8 cellular contexts compared by ENCODE assay signal in the genomic region with DNA sequence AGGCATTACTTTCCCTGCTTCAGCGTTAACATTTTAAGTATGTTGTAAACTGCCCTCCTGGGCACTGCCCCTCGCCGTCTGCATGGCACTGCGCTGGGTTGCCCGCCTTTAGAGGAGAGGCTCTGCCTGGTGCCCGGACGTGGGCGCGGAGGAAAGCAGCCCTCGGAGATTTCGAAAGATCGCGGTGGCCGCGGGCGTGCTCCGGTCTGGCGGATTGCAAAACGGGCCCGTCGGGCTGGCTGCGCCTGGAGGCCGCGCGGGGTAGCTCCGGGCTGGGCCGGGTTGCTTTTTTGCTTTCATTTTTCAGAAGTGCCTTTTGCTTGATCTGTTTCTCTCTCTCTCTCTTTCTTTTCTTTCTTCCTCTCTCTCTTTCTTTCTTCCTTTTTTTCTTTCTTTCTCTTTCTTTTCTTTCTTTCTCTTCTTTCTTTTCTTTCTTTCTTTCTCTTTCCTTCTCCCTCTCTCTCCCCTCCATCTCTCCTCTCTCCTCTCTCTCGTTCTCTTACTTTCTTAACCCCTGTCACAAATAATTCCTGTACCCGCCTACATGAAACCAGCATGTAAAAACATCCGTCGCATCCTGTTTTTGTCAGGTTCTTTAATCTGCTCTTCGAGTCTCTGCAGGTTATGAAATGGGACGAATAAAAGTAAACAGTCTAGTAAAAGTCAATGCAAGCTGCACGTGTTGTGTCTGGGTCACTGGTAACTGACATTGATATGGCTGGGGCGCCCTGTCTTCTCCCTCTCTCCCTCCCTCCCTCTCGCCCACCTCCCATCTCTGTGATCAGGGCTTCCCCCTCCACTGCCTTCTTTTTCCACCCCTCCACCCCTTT. TPM values are rescaled to one million over a fixed set of nuclear protein-coding genes. Genes with fewer than 3 reads are reported as not detected.
A peak's percentile ranks its signal among the peaks of the same experiment; 100 is the strongest.
DNase-seq lines count a peak whose midpoint lies in the region; ATAC-seq and TF ChIP-seq lines count a peak whose summit lies in the region.

No MANE protein-coding gene starts in this region.

- H3K36me3 ChIP-seq in left ventricle myocardium inferior, result no peaks in the 10 kb centered on the region
- H3K36me3 ChIP-seq in psoas muscle (ENCODE audit: insufficient read depth in 1 of 2, low read depth in 1 of 2), result peaks cover 0 to 12% of the 10 kb centered on the region in 2 donors

- no peaks in the 10 kb centered on the region for H3K9me3 ChIP-seq in CD4-positive, alpha-beta T cell (ENCODE audit: control insufficient read depth, low read length)
- H3K9me3 ChIP-seq in left ventricle myocardium inferior (replicated peaks) (no peaks in the 10 kb centered on the region), psoas muscle (no peaks in the 10 kb centered on the region)

- H3K4me3 Mint-ChIP-seq in CD4-positive, alpha-beta T cell, result peak overlapping the region; percentile 93
- H3K4me3 Mint-ChIP-seq in activated naive CD8-positive, alpha-beta T cell, result peak overlapping the region; percentile 90

- POLR2A ChIA-PET in CD4-positive, alpha-beta T cell (lab: Charles Lee), result interaction anchor here (0.6 to 1.0 kb wide), 4 partner anchors 12 to 437 kb away, joined by 3 to 4 read pairs (median 4); a partner anchor contains a TSS
- POLR2A ChIA-PET in RWPE1 (lab: Yijun Ruan, JAX; ENCODE audit: low non-redundant PET), result no interaction called here

- H3K27me3 Mint-ChIP-seq in CD4-positive, alpha-beta T cell, result peaks cover 67% of the 10 kb centered on the region
- peaks cover 38% of the 10 kb centered on the region for H3K27me3 Mint-ChIP-seq in activated naive CD8-positive, alpha-beta T cell

- DNase-seq in CD4-positive, alpha-beta T cell, result peak in 8 of 10 experiments; percentile 17 to 55 (median 32)
- DNase-seq in RWPE1 (ENCODE audit: low spot score), result peak; percentile 92
- peak; percentile 76 for DNase-seq in left ventricle myocardium inferior
- DNase-seq in psoas muscle, result peak; percentile 85 to 88
- DNase-seq in superior temporal gyrus (ENCODE audit: extremely low spot score), result no peak

- peaks cover 40% of the 10 kb centered on the region for H3K27me3 ChIP-seq in CD4-positive, alpha-beta T cell (ENCODE audit: control insufficient read depth, insufficient read depth, low read length)
- H3K27me3 ChIP-seq in left ventricle myocardium inferior (ENCODE audit: low read depth), result peaks cover 20% of the 10 kb centered on the region
- H3K27me3 ChIP-seq in psoas muscle (ENCODE audit: insufficient read depth in 3 of 3, low read length in 2 of 3), result peaks cover 0 to 18% (median 4%) of the 10 kb centered on the region in 3 donors

- no peaks in the 10 kb centered on the region for H3K9me3 Mint-ChIP-seq in CD4-positive, alpha-beta T cell
- no peaks in the 10 kb centered on the region for H3K9me3 Mint-ChIP-seq in activated naive CD8-positive, alpha-beta T cell (ENCODE audit: low read depth)

- H3K4me1 ChIP-seq in left ventricle myocardium inferior, result peaks cover 40% of the 10 kb centered on the region
- H3K4me1 ChIP-seq in psoas muscle, result no peaks in the 10 kb centered on the region

- H3K27ac ChIP-seq in CD4-positive, alpha-beta T cell (ENCODE audit: low read depth, low read length), result no peak overlapping the region
- H3K27ac ChIP-seq in RWPE1 (peak overlapping the region; percentile 85), left ventricle myocardium inferior (replicated peaks) (peak overlapping the region; percentile 83), psoas muscle (no peak overlapping the region)

- peak overlapping the region; percentile 53 for H3K27ac Mint-ChIP-seq in CD4-positive, alpha-beta T cell
- H3K27ac Mint-ChIP-seq in activated naive CD8-positive, alpha-beta T cell, result no peak overlapping the region

- WGBS in psoas muscle, 3 donors, result 1 to 2% (median 1%) methylated on average over 35 to 36 of the region's 36 CpGs

- peak; percentile 70 for ATAC-seq in CD4-positive, alpha-beta T cell (ENCODE audit: poor library complexity)
- ATAC-seq in GM19324 (IDR thresholded peaks at IDR 0.05; ENCODE audit: low FRiP score, unreplicated experiment) (peak; percentile 70), HG03378 (IDR thresholded peaks at IDR 0.05; ENCODE audit: unreplicated experiment) (peak; percentile 45), psoas muscle (peak; percentile 77 to 87 (median 82))

- TF ChIP-seq CTCF in CD4-positive, alpha-beta T cell (IDR thresholded peaks at IDR 0.05), result no peak
- TF ChIP-seq CTCF in RWPE1 (conservative IDR thresholded peaks at IDR 0.05; ENCODE audit: low read depth), result peak; percentile 25; the same call in 1 of the 2 replicates
- peak; percentile 56 for TF ChIP-seq CTCF in left ventricle myocardium inferior (IDR thresholded peaks at IDR 0.05; ENCODE audit: borderline replicate concordance)
- TF ChIP-seq CTCF in psoas muscle (IDR thresholded peaks at IDR 0.05), result peak; percentile 43

- H3K4me3 ChIP-seq in left ventricle myocardium inferior (peak overlapping the region; percentile 83), psoas muscle (peak overlapping the region; percentile 71)

- peaks cover 10% of the 10 kb centered on the region for H3K36me3 Mint-ChIP-seq in CD4-positive, alpha-beta T cell (ENCODE audit: low read depth)
- H3K36me3 Mint-ChIP-seq in activated naive CD8-positive, alpha-beta T cell, result no peaks in the 10 kb centered on the region

- CTCF ChIA-PET in CD4-positive, alpha-beta T cell (lab: Charles Lee), result no interaction called here
- CTCF ChIA-PET in RWPE1 (lab: Yijun Ruan, JAX), result interaction anchor here (0.6 kb wide), 5 partner anchors 47 to 1543 kb away, joined by 4 to 7 read pairs (median 5); no protein-coding TSS in a partner anchor

- intact Hi-C loops in CD4-positive, alpha-beta T cell (cut with DNase I, micrococcal nuclease), result loop anchor here (5.0 to 10.0 kb wide), 2 partner anchors 750 to 833 kb away; a partner anchor contains a TSS
- intact Hi-C loops in left ventricle myocardium inferior (cut with micrococcal nuclease) (no loop called here), psoas muscle (cut with DNase I) (loop anchor here (5.0 to 10.0 kb wide), 4 partner anchors 80 to 973 kb away; a partner anchor contains a TSS)

- peaks cover 46% of the 10 kb centered on the region for H3K4me1 Mint-ChIP-seq in CD4-positive, alpha-beta T cell (ENCODE audit: low read depth)
- peaks cover 31% of the 10 kb centered on the region for H3K4me1 Mint-ChIP-seq in activated naive CD8-positive, alpha-beta T cell (ENCODE audit: low read depth)

RNA-seq across cellular contexts. Expression of a gene that starts 1.7 kb away (rescaled TPM):
- total RNA-seq in CD4-positive, alpha-beta T cell, result under 1 TPM; 0.67 to 0.99 TPM
- total RNA-seq in left ventricle myocardium inferior (2.0 TPM), psoas muscle (10 to 100 TPM in 1 of 4 donors, 1 to 10 TPM in 3; 1.1 to 29.3 (median 3.0) TPM)
- 1 to 10 TPM in 2 of 3 donors, under 1 TPM in 1; 0.94 to 2.4 (median 1.1) TPM for polyA plus RNA-seq in psoas muscle

Comparison
In these comparisons a context has a peak if more than half of its experiments do, and no peak if none do; other contexts are left out.
1. H3K27ac ChIP-seq: peak in RWPE1 (single experiment) and left ventricle myocardium inferior (single experiment); none in CD4-positive, alpha-beta T cell (single experiment) and psoas muscle (single experiment).
2. Peak in every context shown above with its lines, with median percentiles within 50 percentile points of each other: ATAC-seq.